In the genomic region with DNA sequence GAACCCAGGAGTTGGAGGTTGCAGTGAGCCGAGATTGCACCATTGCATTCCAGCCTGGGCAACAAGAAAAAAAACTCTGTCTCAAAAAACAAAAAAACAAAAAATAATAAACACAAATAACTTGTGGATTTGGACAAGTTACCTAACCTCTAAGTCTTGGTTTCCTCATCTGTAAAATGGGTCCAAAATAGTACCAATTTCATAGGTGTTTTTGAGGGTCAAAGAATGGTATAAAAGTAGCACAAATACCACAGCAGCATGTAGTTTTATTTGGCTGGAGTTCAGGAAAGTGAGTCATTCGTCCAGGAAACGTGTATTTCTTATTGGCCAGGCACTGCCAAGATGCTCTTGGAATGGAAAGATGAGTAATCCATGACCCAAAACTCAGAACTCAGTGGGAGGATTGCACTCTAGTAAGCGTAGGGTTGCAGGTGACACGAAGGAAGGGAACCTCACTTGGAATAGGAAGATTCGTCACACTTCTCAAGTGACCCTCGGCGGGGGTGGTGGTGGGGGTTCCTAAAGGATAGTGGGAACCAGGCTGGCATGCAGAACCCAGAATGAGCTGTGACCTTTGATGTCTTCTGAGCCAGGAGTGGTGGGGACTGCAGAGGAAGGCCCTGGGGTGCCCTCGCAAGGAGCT, we compare ENCODE assay signal across 10 cellular contexts. TPM values are rescaled to one million over a fixed set of nuclear protein-coding genes. Genes with fewer than 3 reads are reported as not detected.
DNase-seq lines count a peak whose midpoint lies in the region; TF ChIP-seq lines count a peak whose summit lies in the region.
"Had no signal": no experiment of that assay in that cellular context is flagged by ENCODE, and none has a peak within 500 bp of the region (broad histone marks: within the 10 kb centered on the region; RNA-seq: fewer than 3 reads in every experiment).

No MANE protein-coding gene starts in this region.

- H3K4me1 ChIP-seq in adrenal gland (replicated peaks in 1 of 2) = peaks cover 0 to 9% of the 10 kb centered on the region in 2 donors
- peaks cover 0 to 1% (median 0%) of the 10 kb centered on the region in 4 donors for H3K4me1 ChIP-seq in liver (ENCODE audit: control insufficient read depth in 4 of 4, insufficient read depth in 4 of 4, low read length in 3 of 4)

- no peaks in the 10 kb centered on the region for H3K27me3 Mint-ChIP-seq in progenitor cell of endocrine pancreas

- in situ Hi-C loops in ACHN (cut with HindIII; ENCODE audit: low pct_ligation_motif_present, low pct_unique_long_range_greater_than_20kb, low sequenced_read_pairs) = no loop called here

- no peak overlapping the region for H3K9ac ChIP-seq in liver (ENCODE audit: low read depth in 1 of 2, low read length in 2 of 2)

- DNase-seq in ACHN = peak; percentile 98
- peak; percentile 93 for DNase-seq in HS-27A (ENCODE audit: low read depth)
- DNase-seq in adrenal gland = peak; percentile 45 to 85 (median 71)
- no peak for DNase-seq in DMS79 treated with DMSO at 0.1 percent for 48 hours (lab: John Stamatoyannopoulos, UW)
- DNase-seq in NCI-H510A (lab: John Stamatoyannopoulos, UW) = no peak
- no peak for DNase-seq in superior temporal gyrus (ENCODE audit: extremely low spot score)
- DNase-seq in progenitor cell of endocrine pancreas (ENCODE audit: low spot score, unreplicated experiment) = no peak

- H3K9me3 Mint-ChIP-seq in progenitor cell of endocrine pancreas (ENCODE audit: low read depth) = no peaks in the 10 kb centered on the region

- no peak overlapping the region for H3K4me3 Mint-ChIP-seq in progenitor cell of endocrine pancreas (ENCODE audit: low read depth)

- TF ChIP-seq CTCF in adrenal gland (IDR thresholded peaks at IDR 0.05) (no peak), liver (IDR thresholded peaks at IDR 0.05; ENCODE audit: low read depth, low read length, missing input control) (no peak), progenitor cell of endocrine pancreas (IDR thresholded peaks at IDR 0.05; ENCODE audit: unreplicated experiment) (no peak)

- peaks cover 15% of the 10 kb centered on the region for H3K4me1 Mint-ChIP-seq in progenitor cell of endocrine pancreas (ENCODE audit: low read depth)

- H3K4me3 ChIP-seq in adrenal gland (no peak overlapping the region), liver (ENCODE audit: low read depth in 1 of 3, low read length in 3 of 3) (no peak overlapping the region)
- H3K4me3 ChIP-seq: SK-N-MC, tibial nerve had no signal

- H3K27me3 ChIP-seq in adrenal gland (no peaks in the 10 kb centered on the region), liver (ENCODE audit: control insufficient read depth in 4 of 4, insufficient read depth in 4 of 4, low read length in 3 of 4) (no peaks in the 10 kb centered on the region)
- H3K27me3 ChIP-seq: tibial nerve had no signal

- H3K36me3 ChIP-seq in adrenal gland (replicated peaks in 1 of 2) = no peaks in the 10 kb centered on the region
- H3K36me3 ChIP-seq in liver (ENCODE audit: control insufficient read depth in 4 of 4, insufficient read depth in 3 of 4, low read depth in 1 of 4, low read length in 3 of 4) = peaks cover 0 to 33% (median 9%) of the 10 kb centered on the region in 4 donors
- H3K36me3 ChIP-seq: tibial nerve had no signal

- peak in 1 of 2 donors; percentile 14 for TF ChIP-seq RAD21 in liver (IDR thresholded peaks at IDR 0.05)

- no peak overlapping the region for H3K27ac Mint-ChIP-seq in progenitor cell of endocrine pancreas

- 42 to 54% (median 49%) methylated on average over 8 to 9 of the region's 9 CpGs for WGBS in adrenal gland, 4 donors
- 73% methylated on average over 9 of the region's 9 CpGs for WGBS in liver

- H3K27ac ChIP-seq in adrenal gland = peak overlapping the region in 2 of 5 donors; percentile 39 to 47
- peak overlapping the region in 1 of 2 donors; percentile 23 for H3K27ac ChIP-seq in liver (ENCODE audit: low read depth in 1 of 2, low read length in 2 of 2)
- H3K27ac ChIP-seq: SK-N-MC, tibial nerve had no signal

- intact Hi-C loops in adrenal gland (cut with DNase I) = no loop called here

- peaks cover 22% of the 10 kb centered on the region for H3K36me3 Mint-ChIP-seq in progenitor cell of endocrine pancreas (ENCODE audit: insufficient read depth)

- H3K9me3 ChIP-seq in adrenal gland (replicated peaks in 1 of 3) (no peaks in the 10 kb centered on the region), liver (ENCODE audit: control insufficient read depth in 4 of 4, low read length in 3 of 4) (no peaks in the 10 kb centered on the region)
- H3K9me3 ChIP-seq: tibial nerve had no signal

- no peak for TF ChIP-seq POLR2A in adrenal gland (IDR thresholded peaks at IDR 0.05)

TF ChIP-seq in liver, 16 proteins besides CTCF, POLR2A, EP300 and RAD21:
- TF ChIP-seq, protein P1, sequence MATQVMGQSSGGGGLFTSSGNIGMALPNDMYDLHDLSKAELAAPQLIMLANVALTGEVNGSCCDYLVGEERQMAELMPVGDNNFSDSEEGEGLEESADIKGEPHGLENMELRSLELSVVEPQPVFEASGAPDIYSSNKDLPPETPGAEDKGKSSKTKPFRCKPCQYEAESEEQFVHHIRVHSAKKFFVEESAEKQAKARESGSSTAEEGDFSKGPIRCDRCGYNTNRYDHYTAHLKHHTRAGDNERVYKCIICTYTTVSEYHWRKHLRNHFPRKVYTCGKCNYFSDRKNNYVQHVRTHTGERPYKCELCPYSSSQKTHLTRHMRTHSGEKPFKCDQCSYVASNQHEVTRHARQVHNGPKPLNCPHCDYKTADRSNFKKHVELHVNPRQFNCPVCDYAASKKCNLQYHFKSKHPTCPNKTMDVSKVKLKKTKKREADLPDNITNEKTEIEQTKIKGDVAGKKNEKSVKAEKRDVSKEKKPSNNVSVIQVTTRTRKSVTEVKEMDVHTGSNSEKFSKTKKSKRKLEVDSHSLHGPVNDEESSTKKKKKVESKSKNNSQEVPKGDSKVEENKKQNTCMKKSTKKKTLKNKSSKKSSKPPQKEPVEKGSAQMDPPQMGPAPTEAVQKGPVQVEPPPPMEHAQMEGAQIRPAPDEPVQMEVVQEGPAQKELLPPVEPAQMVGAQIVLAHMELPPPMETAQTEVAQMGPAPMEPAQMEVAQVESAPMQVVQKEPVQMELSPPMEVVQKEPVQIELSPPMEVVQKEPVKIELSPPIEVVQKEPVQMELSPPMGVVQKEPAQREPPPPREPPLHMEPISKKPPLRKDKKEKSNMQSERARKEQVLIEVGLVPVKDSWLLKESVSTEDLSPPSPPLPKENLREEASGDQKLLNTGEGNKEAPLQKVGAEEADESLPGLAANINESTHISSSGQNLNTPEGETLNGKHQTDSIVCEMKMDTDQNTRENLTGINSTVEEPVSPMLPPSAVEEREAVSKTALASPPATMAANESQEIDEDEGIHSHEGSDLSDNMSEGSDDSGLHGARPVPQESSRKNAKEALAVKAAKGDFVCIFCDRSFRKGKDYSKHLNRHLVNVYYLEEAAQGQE (IDR thresholded peaks at IDR 0.05) = no peak
- TF ChIP-seq EGR1 (IDR thresholded peaks at IDR 0.05; ENCODE audit: low read depth in 2 of 2) (peak in 1 of 2 donors; percentile 38), YY1 (IDR thresholded peaks at IDR 0.05) (no peak), JUND (IDR thresholded peaks at IDR 0.05) (peak; percentile 93 to 97), SP1 (IDR thresholded peaks at IDR 0.05) (no peak), RXRA (IDR thresholded peaks at IDR 0.05) (peak in 1 of 2 donors; percentile 51)
- TF ChIP-seq, protein P2, sequence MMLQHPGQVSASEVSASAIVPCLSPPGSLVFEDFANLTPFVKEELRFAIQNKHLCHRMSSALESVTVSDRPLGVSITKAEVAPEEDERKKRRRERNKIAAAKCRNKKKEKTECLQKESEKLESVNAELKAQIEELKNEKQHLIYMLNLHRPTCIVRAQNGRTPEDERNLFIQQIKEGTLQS (IDR thresholded peaks at IDR 0.05) = peak; percentile 25
- TF ChIP-seq, protein P3, sequence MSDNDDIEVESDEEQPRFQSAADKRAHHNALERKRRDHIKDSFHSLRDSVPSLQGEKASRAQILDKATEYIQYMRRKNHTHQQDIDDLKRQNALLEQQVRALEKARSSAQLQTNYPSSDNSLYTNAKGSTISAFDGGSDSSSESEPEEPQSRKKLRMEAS (IDR thresholded peaks at IDR 0.05) = no peak

RNA-seq across cellular contexts. Expression of gene GRHL1, which starts 24.4 kb away (rescaled TPM):
- 1 to 10 TPM in 5 of 8 donors, under 1 TPM in 2, not detected in 1; 0.57 to 2.6 (median 1.3) TPM for total RNA-seq in adrenal gland
- 1 to 10 TPM in 2 of 3 donors, under 1 TPM in 1; 0.98 to 1.2 (median 1.1) TPM for polyA plus RNA-seq in adrenal gland
- 10 to 100 TPM in 1 of 2 donors, 1 to 10 TPM in 1; 6.2 to 13.7 TPM for total RNA-seq in liver
- polyA plus RNA-seq in liver = 1 to 10 TPM; 3.6 to 6.0 TPM
- total RNA-seq in progenitor cell of endocrine pancreas = 13.4 and 14.4 TPM in 2 replicates

Comparison
In these comparisons a context has a peak if more than half of its experiments do, and no peak if none do; other contexts are left out.
1. DNase-seq: peak in ACHN (single experiment), HS-27A (single experiment) and adrenal gland (7 of 7); none in DMS79 treated with DMSO at 0.1 percent for 48 hours (single experiment), NCI-H510A (single experiment), superior temporal gyrus (single experiment) and progenitor cell of endocrine pancreas (single experiment).